ENCODE assay signal across 18 cellular contexts in genomic region chrX:45716747-45717146, GRCh38.
DNase-seq lines count a peak whose midpoint lies in the region; ATAC-seq and TF ChIP-seq lines count a peak whose summit lies in the region.
"Had no signal": no experiment of that assay in that cellular context is flagged by ENCODE, and none has a peak within 500 bp of the region (broad histone marks: within the 10 kb centered on the region; RNA-seq: fewer than 3 reads in every experiment).

No MANE protein-coding gene starts in this region.

- H3K4me1 ChIP-seq in left ventricle myocardium inferior, result no peaks in the 10 kb centered on the region
- peaks cover 0 to 23% (median 0%) of the 10 kb centered on the region in 9 donors for H3K4me1 ChIP-seq in heart right ventricle
- peaks cover 65% of the 10 kb centered on the region for H3K4me1 ChIP-seq in skeletal muscle satellite cell (ENCODE audit: control insufficient read depth, insufficient read depth, low read length)
- peaks cover 9% of the 10 kb centered on the region; the same call in 1 of the 2 replicates for H3K4me1 ChIP-seq in MM.1S (ENCODE audit: low read length)

- no peaks in the 10 kb centered on the region for H4K20me1 ChIP-seq in MM.1S (ENCODE audit: insufficient read depth, low read length)

- H3K79me2 ChIP-seq in MM.1S (ENCODE audit: low read length), result no peaks in the 10 kb centered on the region

- no peak overlapping the region for H2AFZ ChIP-seq in MM.1S (ENCODE audit: low read length)
- H2AFZ ChIP-seq: PC-9 had no signal

- no peaks in the 10 kb centered on the region for H3K27me3 Mint-ChIP-seq in naive thymus-derived CD8-positive, alpha-beta T cell
- H3K27me3 Mint-ChIP-seq: CD4-positive, CD25-positive, alpha-beta regulatory T cell; IgD-negative memory B cell had no signal

- TF ChIP-seq CTCF in left ventricle myocardium inferior (IDR thresholded peaks at IDR 0.05; ENCODE audit: borderline replicate concordance) (no peak), heart right ventricle (IDR thresholded peaks at IDR 0.05) (no peak), MM.1S (IDR thresholded peaks at IDR 0.05; ENCODE audit: low read length) (no peak)

- H3K9ac ChIP-seq in skeletal muscle satellite cell (ENCODE audit: low read depth, low read length), result peak overlapping the region; percentile 63
- no peak overlapping the region for H3K9ac ChIP-seq in MM.1S (ENCODE audit: low read length)

- DNase-seq in left ventricle myocardium inferior, result no peak
- no peak for DNase-seq in heart right ventricle
- DNase-seq in KBM-7, result peak; percentile 16
- DNase-seq in dermis blood vessel endothelial cell, result peak; percentile 61
- no peak for DNase-seq in nucleus accumbens (lab: John Stamatoyannopoulos, UW)
- DNase-seq in MM.1S, result no peak
- DNase-seq in naive thymus-derived CD8-positive, alpha-beta T cell, result no peak
- DNase-seq: Calu3; CD4-positive, CD25-positive, alpha-beta regulatory T cell; GDM1; NCI-H1436 treated with DMSO at 0.1 percent for 48 hours; NCI-H2081 treated with DMSO at 0.1 percent for 48 hours; NCI-H345; NCI-H526 treated with DMSO at 0.1 percent for 48 hours; PC-9 had no signal

- intact Hi-C loops in left ventricle myocardium inferior (cut with micrococcal nuclease) (no loop called here), heart right ventricle (cut with DNase I) (no loop called here)

- no peaks in the 10 kb centered on the region for H3K9me2 ChIP-seq in MM.1S (replicated peaks; ENCODE audit: insufficient read depth, low read length)

- no peaks in the 10 kb centered on the region for H3K9me3 ChIP-seq in left ventricle myocardium inferior (replicated peaks)
- no peaks in the 10 kb centered on the region for H3K9me3 ChIP-seq in heart right ventricle
- no peaks in the 10 kb centered on the region for H3K9me3 ChIP-seq in skeletal muscle satellite cell (replicated peaks; ENCODE audit: low read length)
- H3K9me3 ChIP-seq in MM.1S (replicated peaks; ENCODE audit: insufficient read depth, low read length), result no peaks in the 10 kb centered on the region

- in situ Hi-C loops in KBM-7 (cut with MboI; ENCODE audit: low pct_unique_long_range_greater_than_20kb, low sequenced_read_pairs), result no loop called here

- peaks cover 4 to 19% (median 6%) of the 10 kb centered on the region in 4 donors for H3K4me1 Mint-ChIP-seq in naive thymus-derived CD8-positive, alpha-beta T cell

- 40 to 67% methylated on average over 3 of the region's 3 CpGs for WGBS in heart right ventricle, 2 donors

- no peaks in the 10 kb centered on the region for H3K36me3 Mint-ChIP-seq in naive thymus-derived CD8-positive, alpha-beta T cell
- H3K36me3 Mint-ChIP-seq: CD4-positive, CD25-positive, alpha-beta regulatory T cell had no signal

- H3K27me3 ChIP-seq in left ventricle myocardium inferior (ENCODE audit: low read depth) (no peaks in the 10 kb centered on the region), heart right ventricle (peaks cover 0 to 54% (median 0%) of the 10 kb centered on the region in 7 donors), skeletal muscle satellite cell (ENCODE audit: control insufficient read depth, insufficient read depth, low read length) (no peaks in the 10 kb centered on the region), MM.1S (replicated peaks; ENCODE audit: insufficient read depth, low read length) (no peaks in the 10 kb centered on the region)

- H3K4me2 ChIP-seq in skeletal muscle satellite cell (ENCODE audit: low read length), result no peak overlapping the region
- H3K4me2 ChIP-seq in MM.1S (ENCODE audit: low read depth, low read length), result no peak overlapping the region
- H3K4me2 ChIP-seq: PC-9 had no signal

- no peak overlapping the region for H3K4me3 ChIP-seq in left ventricle myocardium inferior
- no peak overlapping the region for H3K4me3 ChIP-seq in heart right ventricle
- H3K4me3 ChIP-seq in skeletal muscle satellite cell (ENCODE audit: low read length), result no peak overlapping the region
- H3K4me3 ChIP-seq in MM.1S (ENCODE audit: low read length), result no peak overlapping the region
- H3K4me3 ChIP-seq: PC-9, SK-N-MC had no signal

- POLR2A ChIA-PET in naive thymus-derived CD8-positive, alpha-beta T cell (lab: Charles Lee), result no interaction called here

- peaks cover 0 to 1% (median 0%) of the 10 kb centered on the region in 9 donors for H3K9me3 Mint-ChIP-seq in naive thymus-derived CD8-positive, alpha-beta T cell

- H3K36me3 ChIP-seq in left ventricle myocardium inferior (no peaks in the 10 kb centered on the region), heart right ventricle (no peaks in the 10 kb centered on the region), skeletal muscle satellite cell (ENCODE audit: insufficient read depth, low read length) (no peaks in the 10 kb centered on the region), MM.1S (replicated peaks; ENCODE audit: insufficient read depth, low read length) (no peaks in the 10 kb centered on the region)

- peak overlapping the region; percentile 30 for H3K27ac ChIP-seq in left ventricle myocardium inferior (replicated peaks)
- H3K27ac ChIP-seq in heart right ventricle, result peak overlapping the region in 2 of 10 donors; percentile 12 to 26
- H3K27ac ChIP-seq in MM.1S (ENCODE audit: low read length), result no peak overlapping the region
- H3K27ac ChIP-seq: PC-9, SK-N-MC had no signal

- H3K27ac Mint-ChIP-seq in naive thymus-derived CD8-positive, alpha-beta T cell, result no peak overlapping the region
- H3K27ac Mint-ChIP-seq: CD4-positive, CD25-positive, alpha-beta regulatory T cell had no signal

- H3K4me3 Mint-ChIP-seq in naive thymus-derived CD8-positive, alpha-beta T cell, result no peak overlapping the region
- H3K4me3 Mint-ChIP-seq: CD4-positive, CD25-positive, alpha-beta regulatory T cell had no signal

- H3F3A ChIP-seq in MM.1S (ENCODE audit: insufficient read depth, low read length), result no peaks in the 10 kb centered on the region

- no peak for ATAC-seq in heart right ventricle
- no peak for ATAC-seq in naive thymus-derived CD8-positive, alpha-beta T cell

Comparison
In these comparisons a context has a peak if more than half of its experiments do, and no peak if none do; other contexts are left out.
1. DNase-seq: peak in KBM-7 (single experiment) and dermis blood vessel endothelial cell (single experiment); none in left ventricle myocardium inferior (single experiment), heart right ventricle (0 of 2), nucleus accumbens (0 of 56), MM.1S (single experiment) and naive thymus-derived CD8-positive, alpha-beta T cell (0 of 10).